Comparison of ENCODE assay signal across 8 cellular contexts in the genomic region with DNA sequence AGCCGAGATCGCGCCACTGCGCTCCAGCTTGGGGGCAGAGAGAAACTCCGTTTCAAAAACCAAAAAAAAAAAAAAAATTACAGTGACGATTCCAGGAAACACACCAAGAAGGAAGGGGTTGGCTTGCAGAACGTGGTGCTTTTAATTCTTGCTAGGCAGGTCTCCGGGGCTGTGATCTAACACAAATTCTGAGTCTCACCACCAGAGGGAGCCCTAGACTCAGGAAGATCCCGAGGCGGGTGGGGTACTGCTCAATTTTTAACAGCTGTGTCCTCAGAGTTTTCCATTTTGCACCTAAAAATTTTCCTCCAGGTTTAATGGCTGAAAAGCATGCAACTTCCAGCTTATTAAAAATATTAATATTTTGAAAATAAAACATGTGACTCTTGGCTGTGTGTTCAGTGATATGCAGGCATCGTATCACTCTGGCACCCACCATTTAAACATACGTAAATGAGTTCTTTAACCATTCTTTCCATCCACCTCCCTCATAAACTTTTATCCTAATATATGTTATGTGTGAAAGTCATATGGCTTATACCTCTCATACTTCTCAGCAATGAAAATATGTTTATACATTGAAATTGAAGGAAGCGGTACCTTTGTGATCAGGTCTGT. TPM values are rescaled to one million over a fixed set of nuclear protein-coding genes. Genes with fewer than 3 reads are reported as not detected.
DNase-seq lines count a peak whose midpoint lies in the region; ATAC-seq and TF ChIP-seq lines count a peak whose summit lies in the region.

No MANE protein-coding gene starts in this region.

- no peaks in the 10 kb centered on the region for H3K79me2 ChIP-seq in OCI-LY3 (ENCODE audit: low read length)

- H3K27me3 Mint-ChIP-seq in naive thymus-derived CD8-positive, alpha-beta T cell = no peaks in the 10 kb centered on the region

- H3K4me2 ChIP-seq in OCI-LY3 (ENCODE audit: low read length) = peak overlapping the region; percentile 39

- H3K4me1 ChIP-seq in OCI-LY3 (ENCODE audit: low read length) = peaks cover 4% of the 10 kb centered on the region; the same call in 1 of the 2 replicates

- no peak overlapping the region for H3K4me3 ChIP-seq in OCI-LY3 (ENCODE audit: low read length)

- peak overlapping the region in 8 of 10 donors; percentile 7 to 87 (median 62) for H3K27ac Mint-ChIP-seq in naive thymus-derived CD8-positive, alpha-beta T cell

- peaks cover 13% of the 10 kb centered on the region; the same call in 1 of the 2 replicates for H3K27me3 ChIP-seq in OCI-LY3 (ENCODE audit: low read depth, low read length)

- no peak overlapping the region for H2AFZ ChIP-seq in OCI-LY3 (ENCODE audit: low read depth, low read length)

- DNase-seq in GM04504 (ENCODE audit: low read depth) = peak; percentile 37
- peak; percentile 58 for DNase-seq in HK-2 (ENCODE audit: unreplicated experiment)
- DNase-seq in activated T-cell treated with anti-CD3 and anti-CD28 coated beads for 1 hour (ENCODE audit: low read depth) = peak; percentile 75
- DNase-seq in naive thymus-derived CD8-positive, alpha-beta T cell = peak; percentile 54 to 90 (median 81)
- peak; percentile 43 to 89 (median 71) for DNase-seq in stimulated activated naive CD4-positive, alpha-beta T cell (lab: John Stamatoyannopoulos, UW)

- H3K9ac ChIP-seq in OCI-LY3 (ENCODE audit: low read length) = no peak overlapping the region

- POLR2A ChIA-PET in naive thymus-derived CD8-positive, alpha-beta T cell (lab: Charles Lee) = interaction anchor here (1.0 to 4.8 kb wide), 3 partner anchors 26 to 133 kb away, joined by 3 to 27 read pairs (median 6); a partner anchor contains a TSS

- H3K36me3 Mint-ChIP-seq in naive thymus-derived CD8-positive, alpha-beta T cell = peaks cover 0 to 10% (median 2%) of the 10 kb centered on the region in 3 donors

- no peaks in the 10 kb centered on the region for H3K36me3 ChIP-seq in OCI-LY3 (replicated peaks; ENCODE audit: low read depth, low read length)

- H3K9me3 ChIP-seq in OCI-LY3 (ENCODE audit: insufficient read depth, low read length) = peaks cover 18% of the 10 kb centered on the region

- TF ChIP-seq CTCF in OCI-LY3 (IDR thresholded peaks at IDR 0.05; ENCODE audit: low read depth, low read length) = peak; percentile 85

- H3K9me3 Mint-ChIP-seq in naive thymus-derived CD8-positive, alpha-beta T cell = peaks cover 0 to 32% (median 11%) of the 10 kb centered on the region in 9 donors

- peak overlapping the region in 6 of 10 donors; percentile 11 to 74 (median 65) for H3K4me3 Mint-ChIP-seq in naive thymus-derived CD8-positive, alpha-beta T cell

- H3K4me1 Mint-ChIP-seq in naive thymus-derived CD8-positive, alpha-beta T cell = peaks cover 0 to 4% (median 3%) of the 10 kb centered on the region in 4 donors

- TF ChIP-seq POLR2A in GM18505 (IDR thresholded peaks at IDR 0.05; ENCODE audit: borderline replicate concordance, extremely low read depth, insufficient read depth, insufficient read length) = no peak

- H4K20me1 ChIP-seq in OCI-LY3 (ENCODE audit: insufficient read depth, low read length) = no peaks in the 10 kb centered on the region

- peak; percentile 76 for ATAC-seq in esophagus mucosa
- peak; percentile 97 to 98 for ATAC-seq in naive thymus-derived CD8-positive, alpha-beta T cell
- no peak for ATAC-seq in GM18505 (IDR thresholded peaks at IDR 0.05; ENCODE audit: unreplicated experiment)

- H3K27ac ChIP-seq in OCI-LY3 (ENCODE audit: low read length) = no peak overlapping the region

RNA-seq across cellular contexts. Expression of a gene that starts 26.5 kb away (rescaled TPM):
- total RNA-seq in esophagus mucosa = 19.8 TPM
- 100 to 1,000 TPM in 1 of 2 experiments, 10 to 100 TPM in 1; 95.8 to 109 TPM for total RNA-seq in naive thymus-derived CD8-positive, alpha-beta T cell
- polyA plus RNA-seq in naive thymus-derived CD8-positive, alpha-beta T cell = 10 to 100 TPM; 66.1 to 70.7 (median 68.8) TPM
